ENCODE assay signal across 8 cellular contexts in genomic region chr2:239381709-239382134, GRCh38. TPM values are rescaled to one million over a fixed set of nuclear protein-coding genes. Genes with fewer than 3 reads are reported as not detected.
DNase-seq lines count a peak whose midpoint lies in the region; ATAC-seq, FAIRE-seq and TF ChIP-seq lines count a peak whose summit lies in the region.

No MANE protein-coding gene starts in this region.

- peaks cover 5% of the 10 kb centered on the region for H3K36me3 ChIP-seq in iPS-15b (ENCODE audit: control insufficient read depth, insufficient read depth, low read length)

- no peaks in the 10 kb centered on the region for H3K9me3 Mint-ChIP-seq in endothelial cell (ENCODE audit: unreplicated experiment)

- H3K27me3 ChIP-seq in iPS-15b (ENCODE audit: control insufficient read depth, insufficient read depth, low read length), result no peaks in the 10 kb centered on the region

- peaks cover 10% of the 10 kb centered on the region for H3K36me3 Mint-ChIP-seq in endothelial cell (ENCODE audit: low read depth, unreplicated experiment)

- H3K4me1 ChIP-seq in iPS-15b (ENCODE audit: control insufficient read depth, insufficient read depth, low read length), result peaks cover 24% of the 10 kb centered on the region

- H3K4me1 Mint-ChIP-seq in endothelial cell (ENCODE audit: unreplicated experiment), result peaks cover 35% of the 10 kb centered on the region

- no peaks in the 10 kb centered on the region for H3K9me3 ChIP-seq in iPS-15b (ENCODE audit: control insufficient read depth, insufficient read depth, low read length)

- peak; percentile 91 for FAIRE-seq in GM12892 (lab: Jason Lieb, UNC)

- no peak overlapping the region for H3K27ac Mint-ChIP-seq in endothelial cell (ENCODE audit: unreplicated experiment)

- no peak overlapping the region for H3K9ac ChIP-seq in iPS-15b (ENCODE audit: low read depth, low read length)

- TF ChIP-seq POLR2A in GM12892 (IDR thresholded peaks at IDR 0.05; ENCODE audit: low read depth, low read length), result no peak

- peak; percentile 67 for DNase-seq in GM12892 (ENCODE audit: insufficient read length)
- DNase-seq in COLO829 (ENCODE audit: low spot score), result no peak
- no peak for DNase-seq in kidney glomerular epithelial cell (lab: John Stamatoyannopoulos, UW)
- no peak for DNase-seq in endothelial cell (ENCODE audit: low spot score)
- DNase-seq in 8988T, result no peak

- TF ChIP-seq CTCF in endothelial cell (IDR thresholded peaks at IDR 0.05; ENCODE audit: unreplicated experiment), result no peak

- peaks cover 13% of the 10 kb centered on the region for H3K27me3 Mint-ChIP-seq in endothelial cell (ENCODE audit: unreplicated experiment)

- H3K4me3 ChIP-seq in iPS-15b (ENCODE audit: low read depth, low read length), result peak overlapping the region; percentile 2

- no peak overlapping the region for H3K4me3 Mint-ChIP-seq in endothelial cell (ENCODE audit: unreplicated experiment)

- ATAC-seq in GM21367 (IDR thresholded peaks at IDR 0.05; ENCODE audit: unreplicated experiment), result peak; percentile 55
- peak; percentile 57 for ATAC-seq in HG03571 (IDR thresholded peaks at IDR 0.05; ENCODE audit: unreplicated experiment)

RNA-seq across cellular contexts. Expression of gene HDAC4, which starts 19.1 kb away (rescaled TPM):
- polyA plus RNA-seq in GM12892 (2012; ENCODE audit: missing spikeins), result 4.6 TPM
- total RNA-seq in endothelial cell (ENCODE audit: unreplicated experiment), result 26.0 TPM
